22 cellular contexts compared by ENCODE assay signal in genomic region chr5:60993875-60994571, GRCh38. TPM values are rescaled to one million over a fixed set of nuclear protein-coding genes. Genes with fewer than 3 reads are reported as not detected.
DNase-seq lines count a peak whose midpoint lies in the region; ATAC-seq, FAIRE-seq and TF ChIP-seq lines count a peak whose summit lies in the region.
"Had no signal": no experiment of that assay in that cellular context is flagged by ENCODE, and none has a peak within 500 bp of the region (broad histone marks: within the 10 kb centered on the region; RNA-seq: fewer than 3 reads in every experiment).

No MANE protein-coding gene starts in this region.

- H4K20me1 ChIP-seq in H9 (ENCODE audit: control insufficient read depth, insufficient read depth, insufficient read length), result no peaks in the 10 kb centered on the region

- peaks cover 15% of the 10 kb centered on the region for H3K9me3 Mint-ChIP-seq in stimulated activated effector memory CD8-positive, alpha-beta T cell treated with anti-CD3 and anti-CD28 coated beads, Interleukin-12 subunit alpha, Interleukin-12 subunit beta, amount 100 ng/mL, for 72 hours
- peaks cover 25 to 44% of the 10 kb centered on the region in 2 experiments for H3K9me3 Mint-ChIP-seq in H9

- H2BK12ac ChIP-seq in H9 (ENCODE audit: insufficient read length, low read depth, low read length), result no peak overlapping the region

- H3K27ac ChIP-seq in right atrium auricular region (no peak overlapping the region), right cardiac atrium (ENCODE audit: low read length) (no peak overlapping the region), H9 (ENCODE audit: insufficient read length, low read depth, low read length) (no peak overlapping the region)

- no peaks in the 10 kb centered on the region for H3K23me2 ChIP-seq in H9 (ENCODE audit: insufficient read length, low read depth, low read length, poor library complexity, severe bottlenecking)

- TF ChIP-seq CTCF in right atrium auricular region (IDR thresholded peaks at IDR 0.05) (no peak), bronchial epithelial cell (IDR thresholded peaks at IDR 0.05; ENCODE audit: insufficient read depth, low read length, severe bottlenecking) (no peak), H9 (conservative IDR thresholded peaks at IDR 0.05) (no peak)

- H3K79me1 ChIP-seq in H9 (ENCODE audit: insufficient read depth, low read depth, low read length, poor library complexity, severe bottlenecking), result no peaks in the 10 kb centered on the region

- no peak overlapping the region for H2AFZ ChIP-seq in H9 (ENCODE audit: low read length)

- no peak overlapping the region for H2BK15ac ChIP-seq in H9 (ENCODE audit: low read depth, low read length)

- no peak overlapping the region for H2BK5ac ChIP-seq in H9 (ENCODE audit: insufficient read length, low read length)

- peaks cover 20% of the 10 kb centered on the region for H3K4me1 Mint-ChIP-seq in stimulated activated effector memory CD8-positive, alpha-beta T cell treated with anti-CD3 and anti-CD28 coated beads, Interleukin-12 subunit alpha, Interleukin-12 subunit beta, amount 100 ng/mL, for 72 hours
- no peaks in the 10 kb centered on the region for H3K4me1 Mint-ChIP-seq in H9

- DNase-seq in Right ventricle myocardium inferior (ENCODE audit: missing footprints) (peak; percentile 65), right atrium auricular region (ENCODE audit: low spot score) (no peak), bronchial epithelial cell (ENCODE audit: low read depth) (no peak), right cardiac atrium (peak in 1 of 3 donors; percentile 53), H9 (no peak), nucleus accumbens (lab: John Stamatoyannopoulos, UW) (no peak)
- no peak for DNase-seq in stimulated activated effector memory CD8-positive, alpha-beta T cell treated with anti-CD3 and anti-CD28 coated beads, Interleukin-12 subunit alpha, Interleukin-12 subunit beta, amount 100 ng/mL, for 72 hours (ENCODE audit: low spot score in 2 of 2)
- DNase-seq: AML-193, KG1, NCI-H1092, NCI-H1436, NCI-H187 treated with DMSO at 0.1 percent for 48 hours, NCI-H2107, NCI-H2227 treated with DMSO at 0.1 percent for 48 hours, NCI-H510A treated with DMSO at 0.1 percent for 48 hours, NCI-H82, SHP77 had no signal

- peak; percentile 80 for ATAC-seq in Right ventricle myocardium inferior
- peak; percentile 76 to 85 for ATAC-seq in right cardiac atrium
- ATAC-seq in stimulated activated effector memory CD8-positive, alpha-beta T cell treated with anti-CD3 and anti-CD28 coated beads, Interleukin-12 subunit alpha, Interleukin-12 subunit beta, amount 100 ng/mL, for 72 hours, result no peak
- ATAC-seq in HG02938 (IDR thresholded peaks at IDR 0.05; ENCODE audit: unreplicated experiment), result no peak

- H3K79me2 ChIP-seq in H9 (ENCODE audit: insufficient read depth, low read length), result no peaks in the 10 kb centered on the region

- H3K27me3 Mint-ChIP-seq in H9 (ENCODE audit: low read depth), result no peaks in the 10 kb centered on the region

- intact Hi-C loops in Right ventricle myocardium inferior (cut with DNase I), result no loop called here
- intact Hi-C loops in right cardiac atrium (cut with DNase I), result no loop called here

- H3K27me3 ChIP-seq in right atrium auricular region (no peaks in the 10 kb centered on the region), bronchial epithelial cell (ENCODE audit: control insufficient read depth, insufficient read depth, low read length) (no peaks in the 10 kb centered on the region), right cardiac atrium (ENCODE audit: control insufficient read depth, insufficient read depth) (no peaks in the 10 kb centered on the region), H9 (ENCODE audit: insufficient read depth, low read length) (no peaks in the 10 kb centered on the region)

- no peak overlapping the region for H3K4me3 Mint-ChIP-seq in stimulated activated effector memory CD8-positive, alpha-beta T cell treated with anti-CD3 and anti-CD28 coated beads, Interleukin-12 subunit alpha, Interleukin-12 subunit beta, amount 100 ng/mL, for 72 hours
- no peak overlapping the region for H3K4me3 Mint-ChIP-seq in H9

- peak; percentile 7 for FAIRE-seq in bronchial epithelial cell (lab: Jason Lieb, UNC)
- FAIRE-seq: GM12892, HTR-8/SVneo, RCC 7860 had no signal

- H3K56ac ChIP-seq in H9 (ENCODE audit: insufficient read length, low read depth, low read length), result no peak overlapping the region

- H3K14ac ChIP-seq in H9 (ENCODE audit: insufficient read depth, low read length), result no peak overlapping the region

- no peak overlapping the region for H3K4ac ChIP-seq in H9 (ENCODE audit: low read depth, low read length)

- no peak overlapping the region for H4K91ac ChIP-seq in H9 (ENCODE audit: insufficient read length, low read depth, low read length)

- no peaks in the 10 kb centered on the region for H3K9me3 ChIP-seq in right atrium auricular region
- no peaks in the 10 kb centered on the region for H3K9me3 ChIP-seq in right cardiac atrium (ENCODE audit: control insufficient read depth, low read length)
- H3K9me3 ChIP-seq in H9 (ENCODE audit: control insufficient read depth, low read depth, low read length), result no peaks in the 10 kb centered on the region

- H4K8ac ChIP-seq in H9 (replicated peaks; ENCODE audit: insufficient read length, low read depth, low read length), result no peak overlapping the region

- no peak overlapping the region for H3K23ac ChIP-seq in H9 (ENCODE audit: insufficient read length, low read depth, low read length)

- no peak overlapping the region for H3T11ph ChIP-seq in H9 (ENCODE audit: low read length)

- no peak overlapping the region for H2BK120ac ChIP-seq in H9 (ENCODE audit: low read depth, low read length, poor library complexity, severe bottlenecking)

- H3K4me3 ChIP-seq in right atrium auricular region (no peak overlapping the region), bronchial epithelial cell (ENCODE audit: low read depth, low read length) (no peak overlapping the region), right cardiac atrium (ENCODE audit: low read length) (no peak overlapping the region)
- H3K4me3 ChIP-seq: HAP-1 had no signal

- H3K36me3 Mint-ChIP-seq in stimulated activated effector memory CD8-positive, alpha-beta T cell treated with anti-CD3 and anti-CD28 coated beads, Interleukin-12 subunit alpha, Interleukin-12 subunit beta, amount 100 ng/mL, for 72 hours, result no peaks in the 10 kb centered on the region
- peaks cover 9 to 23% (median 18%) of the 10 kb centered on the region in 3 experiments for H3K36me3 Mint-ChIP-seq in H9 (ENCODE audit: insufficient read depth in 1 of 3, low read depth in 3 of 3)

- H4K5ac ChIP-seq in H9 (ENCODE audit: insufficient read length, low read depth, low read length), result no peak overlapping the region

- H3K9ac ChIP-seq in H9 (ENCODE audit: extremely low read depth, insufficient read length, low read length), result no peak overlapping the region

- peak overlapping the region; percentile 59 for H3K27ac Mint-ChIP-seq in stimulated activated effector memory CD8-positive, alpha-beta T cell treated with anti-CD3 and anti-CD28 coated beads, Interleukin-12 subunit alpha, Interleukin-12 subunit beta, amount 100 ng/mL, for 72 hours
- no peak overlapping the region for H3K27ac Mint-ChIP-seq in H9

- 80% methylated on average over 11 of the region's 11 CpGs for WGBS in right cardiac atrium
- WGBS in H9 (ENCODE audit: extremely low coverage, insufficient read length, low lambda C conversion rate), result no CpG with 5 or more reads among the region's 11 CpGs

- H3K36me3 ChIP-seq in right atrium auricular region, result no peaks in the 10 kb centered on the region
- H3K36me3 ChIP-seq in bronchial epithelial cell (ENCODE audit: control insufficient read depth, insufficient read depth, low read length), result peaks cover 2% of the 10 kb centered on the region
- H3K36me3 ChIP-seq: HAP-1 had no signal

- H3K4me1 ChIP-seq in right atrium auricular region, result peaks cover 0 to 11% of the 10 kb centered on the region in 2 donors
- H3K4me1 ChIP-seq in right cardiac atrium (ENCODE audit: control insufficient read depth, insufficient read depth, low read length), result no peaks in the 10 kb centered on the region
- no peaks in the 10 kb centered on the region for H3K4me1 ChIP-seq in H9 (ENCODE audit: insufficient read depth, low read length)
- H3K4me1 ChIP-seq: HAP-1 had no signal

- H3K18ac ChIP-seq in H9 (ENCODE audit: insufficient read length, low read depth, low read length), result no peak overlapping the region

- no peak overlapping the region for H2BK20ac ChIP-seq in H9 (ENCODE audit: low read depth, low read length, poor library complexity, severe bottlenecking)

- H2AK5ac ChIP-seq in H9 (ENCODE audit: insufficient read length, low read length), result no peak overlapping the region

- no peak overlapping the region for H3K4me2 ChIP-seq in H9 (ENCODE audit: insufficient read depth, insufficient read length, low read length)

RNA-seq across cellular contexts. Expression of gene NDUFAF2, which starts 49.0 kb away (rescaled TPM):
- total RNA-seq in Right ventricle myocardium inferior (42.6 TPM), right atrium auricular region (10 to 100 TPM; 23.7 to 28.9 TPM), bronchial epithelial cell (40.5 and 48.6 TPM in 2 replicates), right cardiac atrium (10 to 100 TPM; 32.0 to 38.8 (median 34.6) TPM), H9 (2021) (31.4 and 32.6 TPM in 2 replicates)
- 74.6 TPM for polyA plus RNA-seq in right cardiac atrium

RNA-seq across cellular contexts. Expression of gene ERCC8, which starts 49.2 kb away (rescaled TPM):
- total RNA-seq in Right ventricle myocardium inferior, result 4.2 TPM
- 1 to 10 TPM; 6.0 to 9.2 TPM for total RNA-seq in right atrium auricular region
- total RNA-seq in bronchial epithelial cell, result 13.1 and 27.6 TPM in 2 replicates
- 1 to 10 TPM; 6.7 to 9.6 (median 8.1) TPM for total RNA-seq in right cardiac atrium
- 5.1 TPM for polyA plus RNA-seq in right cardiac atrium
- total RNA-seq in H9 (2021), result 17.9 and 18.0 TPM in 2 replicates

Comparison
In these comparisons a context has a peak if more than half of its experiments do, and no peak if none do; other contexts are left out.
1. ATAC-seq: peak in Right ventricle myocardium inferior (single experiment) and right cardiac atrium (2 of 2); none in stimulated activated effector memory CD8-positive, alpha-beta T cell treated with anti-CD3 and anti-CD28 coated beads, Interleukin-12 subunit alpha, Interleukin-12 subunit beta, amount 100 ng/mL, for 72 hours (single experiment) and HG02938 (single experiment).